Comparison of ENCODE assay signal across 16 cellular contexts in genomic region chr1:89705901-89706699, GRCh38.
DNase-seq lines count a peak whose midpoint lies in the region; ATAC-seq, FAIRE-seq and TF ChIP-seq lines count a peak whose summit lies in the region.
"Had no signal": no experiment of that assay in that cellular context is flagged by ENCODE, and none has a peak within 500 bp of the region (broad histone marks: within the 10 kb centered on the region; RNA-seq: fewer than 3 reads in every experiment).

No MANE protein-coding gene starts in this region.

- no peaks in the 10 kb centered on the region for H3K9me3 ChIP-seq in A673 (ENCODE audit: low read depth, low read length, poor library complexity, severe bottlenecking)
- H3K9me3 ChIP-seq: A549, gastrocnemius medialis had no signal

- no TSS peak for BruUV-seq in A673 (replicated peaks; lab: Mats Ljungman, UMichigan)

- no peak overlapping the region for H3K27ac ChIP-seq in A673 (ENCODE audit: low read depth, low read length, poor library complexity, severe bottlenecking)
- H3K27ac ChIP-seq: A549, gastrocnemius medialis, KMS-11 had no signal

- H3K36me3 ChIP-seq in A673 (ENCODE audit: insufficient read depth, low read length, poor library complexity, severe bottlenecking), result no peaks in the 10 kb centered on the region
- H3K36me3 ChIP-seq: gastrocnemius medialis had no signal

- CTCF ChIA-PET in activated CD4-positive, alpha-beta T cell treated with anti-CD3 and anti-CD28 coated beads, Interleukin-2, amount 10 ng/mL, durations not matched to agents 7 days and 5 days (lab: Charles Lee), result interaction anchor here (0.8 to 2.5 kb wide), 3 partner anchors 14 to 48 kb away, joined by 3 to 8 read pairs (median 3); no protein-coding TSS in a partner anchor
- CTCF ChIA-PET in A673 (lab: Charles Lee), result no interaction called here

- ATAC-seq in HG02571 (IDR thresholded peaks at IDR 0.05; ENCODE audit: unreplicated experiment), result peak; percentile 62
- peak; percentile 58 for ATAC-seq in HG03571 (IDR thresholded peaks at IDR 0.05; ENCODE audit: unreplicated experiment)
- peak; percentile 61 to 71 for ATAC-seq in naive B cell (ENCODE audit: low read depth in 2 of 2)
- no peak for ATAC-seq in activated CD4-positive, CD25-positive, alpha-beta regulatory T cell treated with anti-CD3 and anti-CD28 coated beads, Interleukin-2, amount 50 U/mL, for 24 hours
- ATAC-seq: A549; gastrocnemius medialis; Right ventricle myocardium inferior; stimulated activated naive CD8-positive, alpha-beta T cell treated with anti-CD3 and anti-CD28 coated beads, Interleukin-15, Interleukin-2, amounts not matched to agents 100 U/mL and 50 U/mL, for 24 hours had no signal

- no peaks in the 10 kb centered on the region for H3K27me3 Mint-ChIP-seq in activated CD4-positive, alpha-beta T cell treated with anti-CD3 and anti-CD28 coated beads, Interleukin-2, amount 10 ng/mL, durations not matched to agents 7 days and 5 days
- no peaks in the 10 kb centered on the region for H3K27me3 Mint-ChIP-seq in naive B cell

- intact Hi-C loops in A673 (cut with micrococcal nuclease; ENCODE audit: unreplicated experiment), result no loop called here

- peaks cover 9% of the 10 kb centered on the region for H3K9me3 Mint-ChIP-seq in activated CD4-positive, alpha-beta T cell treated with anti-CD3 and anti-CD28 coated beads, Interleukin-2, amount 10 ng/mL, durations not matched to agents 7 days and 5 days
- H3K9me3 Mint-ChIP-seq in naive B cell, result no peaks in the 10 kb centered on the region

- no peak overlapping the region for H3K4me3 ChIP-seq in A673 (ENCODE audit: low read depth, low read length, poor library complexity, severe bottlenecking)
- H3K4me3 ChIP-seq: A549, gastrocnemius medialis had no signal

- H3K27ac Mint-ChIP-seq in activated CD4-positive, alpha-beta T cell treated with anti-CD3 and anti-CD28 coated beads, Interleukin-2, amount 10 ng/mL, durations not matched to agents 7 days and 5 days, result peak overlapping the region; percentile 13
- H3K27ac Mint-ChIP-seq in naive B cell, result peak overlapping the region in 3 of 6 donors; percentile 1 to 79 (median 34)

- POLR2A ChIA-PET in activated CD4-positive, alpha-beta T cell treated with anti-CD3 and anti-CD28 coated beads, Interleukin-2, amount 10 ng/mL, durations not matched to agents 7 days and 5 days (lab: Charles Lee), result no interaction called here
- POLR2A ChIA-PET in A673 (lab: Charles Lee; ENCODE audit: low non-redundant PET), result interaction anchor here (0.7 kb wide), 1 partner anchor 871 kb away, joined by 4 read pairs; no protein-coding TSS in a partner anchor

- H3K27me3 ChIP-seq in A673 (replicated peaks; ENCODE audit: insufficient read depth, low read depth, low read length, poor library complexity), result no peaks in the 10 kb centered on the region
- H3K27me3 ChIP-seq: gastrocnemius medialis had no signal

- no peak for DNase-seq in activated CD4-positive, alpha-beta T cell treated with anti-CD3 and anti-CD28 coated beads, Interleukin-2, amount 10 ng/mL, durations not matched to agents 7 days and 5 days
- DNase-seq in activated CD4-positive, alpha-beta T cell treated with anti-CD3 and anti-CD28 coated beads, Interleukin-2, amount 50 U/mL, for 1 hour, result no peak
- DNase-seq in naive B cell, result peak; percentile 25
- no peak for DNase-seq in RCC 7860 (ENCODE audit: low spot score)
- no peak for DNase-seq in A673 (ENCODE audit: low spot score)
- DNase-seq: DMS53; gastrocnemius medialis; NCI-H446; occipital lobe; stimulated activated naive CD8-positive, alpha-beta T cell treated with anti-CD3 and anti-CD28 coated beads, Interleukin-15, Interleukin-2, amounts not matched to agents 100 U/mL and 50 U/mL, for 24 hours had no signal

- H3K36me3 Mint-ChIP-seq in activated CD4-positive, alpha-beta T cell treated with anti-CD3 and anti-CD28 coated beads, Interleukin-2, amount 10 ng/mL, durations not matched to agents 7 days and 5 days (ENCODE audit: low read depth), result peaks cover 68% of the 10 kb centered on the region
- peaks cover 0 to 6% of the 10 kb centered on the region in 2 donors for H3K36me3 Mint-ChIP-seq in naive B cell

- FAIRE-seq in RCC 7860 (lab: Jason Lieb, UNC), result no peak
- FAIRE-seq: A549 had no signal

- no peak for TF ChIP-seq CTCF in A673 (conservative IDR thresholded peaks at IDR 0.05; ENCODE audit: low read depth, low read length)

- no peak overlapping the region for H3K4me3 Mint-ChIP-seq in activated CD4-positive, alpha-beta T cell treated with anti-CD3 and anti-CD28 coated beads, Interleukin-2, amount 10 ng/mL, durations not matched to agents 7 days and 5 days
- H3K4me3 Mint-ChIP-seq in naive B cell, result peak overlapping the region; percentile 21 to 86 (median 62)

- peaks cover 43% of the 10 kb centered on the region for H3K4me1 Mint-ChIP-seq in activated CD4-positive, alpha-beta T cell treated with anti-CD3 and anti-CD28 coated beads, Interleukin-2, amount 10 ng/mL, durations not matched to agents 7 days and 5 days
- H3K4me1 Mint-ChIP-seq in naive B cell, result peaks cover 24 to 46% (median 39%) of the 10 kb centered on the region in 3 donors

- peaks cover 21% of the 10 kb centered on the region for H3K4me1 ChIP-seq in A673 (ENCODE audit: insufficient read depth, low read length, poor library complexity, severe bottlenecking)
- H3K4me1 ChIP-seq: A549, gastrocnemius medialis had no signal

Comparison
In these comparisons a context has a peak if more than half of its experiments do, and no peak if none do; other contexts are left out.
1. ATAC-seq: peak in HG02571 (single experiment), HG03571 (single experiment) and naive B cell (2 of 2); none in activated CD4-positive, CD25-positive, alpha-beta regulatory T cell treated with anti-CD3 and anti-CD28 coated beads, Interleukin-2, amount 50 U/mL, for 24 hours (0 of 2).